ENCODE assay signal across 14 cellular contexts in the genomic region with DNA sequence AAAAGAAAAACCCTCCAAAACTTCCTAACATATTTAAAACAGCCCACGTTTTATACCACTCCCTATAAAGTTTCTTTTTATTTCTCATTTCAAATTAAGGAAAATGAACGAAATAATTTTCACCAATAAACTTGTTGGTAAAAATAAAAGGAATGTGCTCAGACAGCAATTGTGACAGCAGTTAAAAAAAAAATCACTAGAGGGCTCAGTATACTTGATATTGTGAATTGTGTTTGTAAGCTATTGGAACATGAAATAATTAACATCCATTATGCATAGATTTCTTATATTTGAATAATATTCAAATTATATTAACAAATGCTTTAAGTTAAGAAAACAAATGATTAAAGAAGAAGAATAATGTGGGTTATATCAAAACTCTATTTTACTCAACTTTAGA.
DNase-seq lines count a peak whose midpoint lies in the region; TF ChIP-seq lines count a peak whose summit lies in the region.
"Had no signal": no experiment of that assay in that cellular context is flagged by ENCODE, and none has a peak within 500 bp of the region (broad histone marks: within the 10 kb centered on the region; RNA-seq: fewer than 3 reads in every experiment).

No MANE protein-coding gene starts in this region.

- H3K9me3 ChIP-seq in WERI-Rb-1 (ENCODE audit: severe bottlenecking) = no peaks in the 10 kb centered on the region
- H3K9me3 ChIP-seq: thoracic aorta had no signal

- H3K27ac ChIP-seq in WERI-Rb-1 = no peak overlapping the region
- H3K27ac ChIP-seq: KMS-11, thoracic aorta had no signal

- H3K4me3 ChIP-seq in LNCaP clone FGC (ENCODE audit: low read depth, low read length) = no peak overlapping the region
- H3K4me3 ChIP-seq in choroid plexus epithelial cell (ENCODE audit: low read depth, low read length) = no peak overlapping the region
- H3K4me3 ChIP-seq in WERI-Rb-1 (ENCODE audit: low read depth, low read length) = no peak overlapping the region
- H3K4me3 ChIP-seq: lung, thoracic aorta had no signal

- DNase-seq in DMS114 treated with DMSO at 0.1 percent for 48 hours (lab: John Stamatoyannopoulos, UW; ENCODE audit: unreplicated experiment) (peak; percentile 13), LNCaP clone FGC (ENCODE audit: low read depth) (no peak), choroid plexus epithelial cell (ENCODE audit: low read depth) (peak; percentile 34), midbrain (lab: John Stamatoyannopoulos, UW) (peak; percentile 6), WERI-Rb-1 (no peak), glutamatergic neuron (no peak), AG08396 (ENCODE audit: low spot score) (no peak), NCI-H1417 treated with DMSO at 0.1 percent for 48 hours (lab: John Stamatoyannopoulos, UW) (no peak)
- DNase-seq: activated CD4-positive, alpha-beta T cell treated with anti-CD3 and anti-CD28 coated beads for 4 hours; hippocampal formation; stimulated activated CD4-positive, alpha-beta T cell treated with anti-CD3 and anti-CD28 coated beads, Interleukin-12 subunit alpha, Interleukin-12 subunit beta, amount 100 ng/mL, for 4 hours had no signal

- no peak overlapping the region for H3K27ac Mint-ChIP-seq in glutamatergic neuron (ENCODE audit: unreplicated experiment)

- TF ChIP-seq CTCF in LNCaP clone FGC (IDR thresholded peaks at IDR 0.05; ENCODE audit: control insufficient read depth, extremely low read depth, insufficient read depth) (peak; percentile 52), choroid plexus epithelial cell (conservative IDR thresholded peaks at IDR 0.05; ENCODE audit: low read depth, low read length) (no peak), WERI-Rb-1 (IDR thresholded peaks at IDR 0.05; ENCODE audit: low read depth, low read length) (no peak), glutamatergic neuron (IDR thresholded peaks at IDR 0.05; ENCODE audit: partially characterized antibody, unreplicated experiment) (no peak)

- H3K27me3 ChIP-seq in WERI-Rb-1 (ENCODE audit: insufficient read depth, low read depth, severe bottlenecking) = no peaks in the 10 kb centered on the region

- H3K36me3 ChIP-seq in WERI-Rb-1 = no peaks in the 10 kb centered on the region; the same call in 1 of the 2 replicates
- H3K36me3 ChIP-seq: thoracic aorta had no signal

- no peaks in the 10 kb centered on the region for H3K36me3 Mint-ChIP-seq in glutamatergic neuron (ENCODE audit: unreplicated experiment)

- no peaks in the 10 kb centered on the region for H3K4me1 Mint-ChIP-seq in glutamatergic neuron (ENCODE audit: low read depth, unreplicated experiment)

- H3K4me3 Mint-ChIP-seq in glutamatergic neuron (ENCODE audit: unreplicated experiment) = no peak overlapping the region

- H3K9me3 Mint-ChIP-seq in glutamatergic neuron (ENCODE audit: unreplicated experiment) = no peaks in the 10 kb centered on the region

- no peaks in the 10 kb centered on the region for H3K27me3 Mint-ChIP-seq in glutamatergic neuron (ENCODE audit: unreplicated experiment)

Comparison
In these comparisons a context has a peak if more than half of its experiments do, and no peak if none do; other contexts are left out.
1. DNase-seq: peak in DMS114 treated with DMSO at 0.1 percent for 48 hours (single experiment), choroid plexus epithelial cell (single experiment) and midbrain (single experiment); none in LNCaP clone FGC (single experiment), WERI-Rb-1 (single experiment), glutamatergic neuron (single experiment), AG08396 (single experiment) and NCI-H1417 treated with DMSO at 0.1 percent for 48 hours (single experiment).